In the genomic region with DNA sequence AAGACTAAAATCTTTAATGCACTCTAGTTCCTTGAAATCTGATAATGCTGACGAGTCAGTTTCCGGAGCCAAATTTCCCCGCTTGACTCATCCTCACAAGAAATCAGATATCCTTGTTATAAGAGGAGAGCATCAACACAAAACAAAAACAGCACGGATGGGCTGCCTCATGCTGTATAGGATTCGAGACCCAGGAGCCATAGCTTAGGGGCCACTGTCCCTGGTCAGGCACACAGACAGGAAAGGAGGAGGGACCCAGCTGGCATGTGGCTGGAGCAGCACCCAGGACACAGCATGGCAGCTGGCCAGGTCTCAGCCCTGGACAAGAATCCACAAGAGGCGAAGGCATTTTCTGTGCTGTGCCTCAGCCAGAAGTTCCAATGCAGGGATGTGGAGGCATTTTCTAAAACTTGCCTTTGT, we compare ENCODE assay signal across 11 cellular contexts.
A peak's percentile ranks its signal among the peaks of the same experiment; 100 is the strongest.
DNase-seq lines count a peak whose midpoint lies in the region; ATAC-seq, FAIRE-seq and TF ChIP-seq lines count a peak whose summit lies in the region.
"Had no signal": no experiment of that assay in that cellular context is flagged by ENCODE, and none has a peak within 500 bp of the region (broad histone marks: within the 10 kb centered on the region; RNA-seq: fewer than 3 reads in every experiment).

No MANE protein-coding gene starts in this region.

- TF ChIP-seq CTCF in D721Med (IDR thresholded peaks at IDR 0.05; ENCODE audit: insufficient read depth, missing control alignments): no peak

- intact Hi-C loops in sciatic nerve (cut with DNase I): no loop called here

- DNase-seq in EH (ENCODE audit: low read depth) (peak; percentile 79), amniotic stem cell (lab: John Stamatoyannopoulos, UW) (peak; percentile 36), globus pallidus (ENCODE audit: low spot score) (peak; percentile 84), sciatic nerve (ENCODE audit: low spot score) (peak; percentile 77), NCI-H1436 treated with DMSO at 0.1 percent for 48 hours (lab: John Stamatoyannopoulos, UW) (no peak), NCI-H1436 (lab: John Stamatoyannopoulos, UW) (no peak), D721Med (ENCODE audit: insufficient read length, low spot score) (no peak), NCI-H345 treated with DMSO at 0.1 percent for 48 hours (lab: John Stamatoyannopoulos, UW; ENCODE audit: unreplicated experiment) (no peak)
- DNase-seq: DND-41, naive B cell, NCI-H1417 had no signal

- peak; percentile 47 for ATAC-seq in sciatic nerve

- FAIRE-seq in D721Med (lab: Jason Lieb, UNC): no peak

Comparison
In these comparisons a context has a peak if more than half of its experiments do, and no peak if none do; other contexts are left out.
1. DNase-seq: peak in EH (single experiment), amniotic stem cell (single experiment), globus pallidus (single experiment) and sciatic nerve (single experiment); none in NCI-H1436 treated with DMSO at 0.1 percent for 48 hours (single experiment), NCI-H1436 (single experiment), D721Med (single experiment) and NCI-H345 treated with DMSO at 0.1 percent for 48 hours (single experiment).